ENCODE assay signal across 35 cellular contexts in the genomic region with DNA sequence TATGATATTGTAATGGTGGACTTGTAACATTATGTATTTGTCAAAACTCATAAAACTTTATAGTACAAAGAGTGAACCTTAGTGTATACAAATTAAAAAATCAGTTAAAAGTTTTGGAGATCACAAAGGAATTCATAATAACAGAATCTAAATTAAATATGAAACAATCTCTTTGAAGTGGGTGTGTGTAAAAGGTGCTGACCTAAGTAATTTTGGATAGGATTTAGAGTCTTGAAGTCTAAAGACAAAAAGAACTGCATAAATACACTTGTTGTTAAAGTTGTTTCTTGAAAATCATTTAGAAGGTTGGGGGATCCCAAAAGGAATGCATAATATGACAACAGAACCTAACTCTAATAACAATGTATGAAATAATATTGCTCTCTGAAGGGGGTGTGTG.
"Had no signal": no experiment of that assay in that cellular context is flagged by ENCODE, and none has a peak within 500 bp of the region (broad histone marks: within the 10 kb centered on the region; RNA-seq: fewer than 3 reads in every experiment).

No MANE protein-coding gene starts in this region.

- H3K36me3 ChIP-seq: adrenal gland, brain microvascular endothelial cell, breast epithelium had no signal

- DNase-seq: activated B cell treated with CpG ODN at 0.5 μM for 24 hours; activated CD4-positive, alpha-beta memory T cell treated with anti-CD3 and anti-CD28 coated beads for 36 hours; activated CD4-positive, alpha-beta T cell treated with anti-CD3 and anti-CD28 coated beads for 4 hours; activated CD4-positive, alpha-beta T cell treated with anti-CD3 and anti-CD28 coated beads, Interleukin-2, amount 10 ng/mL, durations not matched to agents 24 days and 14 days; activated CD4-positive, alpha-beta T cell treated with anti-CD3 and anti-CD28 coated beads, Interleukin-2, amount 50 U/mL, for 1 hour; activated CD4-positive, alpha-beta T cell treated with anti-CD3 and anti-CD28 coated beads, Interleukin-2, amount 50 U/mL, for 4 hours; activated CD4-positive, CD25-positive, alpha-beta regulatory T cell treated with anti-CD3 and anti-CD28 coated beads, Interleukin-2, amount 50 U/mL, for 72 hours; activated CD8-positive, alpha-beta memory T cell treated with anti-CD3 and anti-CD28 coated beads, Interleukin-2, amount 50 U/mL, for 4 hours; activated CD8-positive, alpha-beta T cell treated with anti-CD3 and anti-CD28 coated beads for 36 hours; activated effector memory CD4-positive, alpha-beta T cell treated with Interleukin-2 at 50 U/mL for 16 hours; activated gamma-delta T cell; activated naive CD4-positive, alpha-beta T cell treated with anti-CD3 and anti-CD28 coated beads, Interleukin-2, amount 10 ng/mL, durations not matched to agents 7 days and 5 days; activated naive CD4-positive, alpha-beta T cell treated with Interleukin-2 at 50 U/mL for 16 hours; activated T-cell treated with anti-CD3 and anti-CD28 coated beads for 4 hours; activated T-cell treated with anti-CD3 and anti-CD28 coated beads, Interleukin-2, amount 50 U/mL, for 1 hour; activated T-cell treated with anti-CD3 and anti-CD28 coated beads, Interleukin-2, amount 50 U/mL, for 4 hours; activated T-cell treated with anti-CD3 and anti-CD28 coated beads, Interleukin-2, amount 50 U/mL, for 72 hours; adrenal gland; amniotic stem cell; aorta; body of pancreas; brain microvascular endothelial cell; central memory CD4-positive, alpha-beta T cell; T-helper 2 cell; T-helper 9 cell had no signal

- FAIRE-seq: astrocyte, TTC549 had no signal

- H3K4me1 Mint-ChIP-seq: activated B cell treated with CpG ODN at 0.5 μM for 24 hours; activated CD4-positive, alpha-beta T cell treated with anti-CD3 and anti-CD28 coated beads, Interleukin-2, amount 10 ng/mL, durations not matched to agents 24 days and 14 days; activated naive CD4-positive, alpha-beta T cell treated with anti-CD3 and anti-CD28 coated beads, Interleukin-2, amount 10 ng/mL, durations not matched to agents 7 days and 5 days; activated naive CD4-positive, alpha-beta T cell treated with anti-CD3 and anti-CD28 coated beads, Interleukin-2, amount 50 U/mL, for 24 hours; activated T-helper 17 cell treated with anti-CD3 and anti-CD28 coated beads, Interleukin-2, amount 50 U/mL, for 72 hours had no signal

- H3K27me3 Mint-ChIP-seq: activated B cell treated with CpG ODN at 0.5 μM for 24 hours; activated CD4-positive, alpha-beta memory T cell treated with anti-CD3 and anti-CD28 coated beads for 36 hours; activated CD4-positive, alpha-beta T cell treated with anti-CD3 and anti-CD28 coated beads, Interleukin-2, amount 10 ng/mL, durations not matched to agents 24 days and 14 days; activated CD8-positive, alpha-beta T cell treated with anti-CD3 and anti-CD28 coated beads for 36 hours; activated naive CD4-positive, alpha-beta T cell treated with anti-CD3 and anti-CD28 coated beads, Interleukin-2, amount 10 ng/mL, durations not matched to agents 7 days and 5 days; activated naive CD4-positive, alpha-beta T cell treated with anti-CD3 and anti-CD28 coated beads, Interleukin-2, amount 50 U/mL, for 24 hours; activated naive CD8-positive, alpha-beta T cell; activated T-helper 17 cell treated with anti-CD3 and anti-CD28 coated beads, Interleukin-2, amount 50 U/mL, for 72 hours had no signal

- H3K4me3 Mint-ChIP-seq: activated B cell treated with CpG ODN at 0.5 μM for 24 hours; activated CD4-positive, alpha-beta memory T cell treated with anti-CD3 and anti-CD28 coated beads for 36 hours; activated CD4-positive, alpha-beta T cell treated with anti-CD3 and anti-CD28 coated beads, Interleukin-2, amount 10 ng/mL, durations not matched to agents 24 days and 14 days; activated CD8-positive, alpha-beta T cell treated with anti-CD3 and anti-CD28 coated beads for 36 hours; activated naive CD4-positive, alpha-beta T cell treated with anti-CD3 and anti-CD28 coated beads, Interleukin-2, amount 10 ng/mL, durations not matched to agents 7 days and 5 days; activated naive CD4-positive, alpha-beta T cell treated with anti-CD3 and anti-CD28 coated beads, Interleukin-2, amount 50 U/mL, for 24 hours; activated naive CD8-positive, alpha-beta T cell; activated T-cell treated with anti-CD3 and anti-CD28 coated beads, Interleukin-2, amount 50 U/mL, for 4 hours; activated T-cell treated with anti-CD3 and anti-CD28 coated beads, Interleukin-2, amount 50 U/mL, for 72 hours; activated T-helper 1 cell treated with anti-CD3 and anti-CD28 coated beads, Interleukin-12 subunit alpha, Interleukin-12 subunit beta, Interleukin-2, Interleukin-4 antibody, amounts not matched to agents 30 ng/mL and 10 ng/mL and 1 ng/mL, durations not matched to agents 14 hours and 24 hours and 36 hours; activated T-helper 17 cell treated with anti-CD3 and anti-CD28 coated beads, Interleukin-2, amount 50 U/mL, for 72 hours; T-helper 1 cell treated with Interleukin-12 subunit alpha and Interleukin-12 subunit beta and Interleukin-4 antibody, amounts not matched to agents 30 μg/mL and 1 μg/mL, for 36 hours; T-helper 2 cell treated with Interferon-gamma antibody and Interleukin-4, amounts not matched to agents 5 μg/mL and 100 μg/mL, for 36 hours had no signal

- H3K4me1 ChIP-seq: adrenal gland, body of pancreas, breast epithelium had no signal

- H3K9me3 ChIP-seq: adrenal gland, body of pancreas had no signal

- ATAC-seq: activated CD8-positive, alpha-beta T cell treated with anti-CD3 and anti-CD28 coated beads for 36 hours; activated T-cell treated with anti-CD3 and anti-CD28 coated beads, Interleukin-2, amount 50 U/mL, for 4 hours; activated T-cell treated with anti-CD3 and anti-CD28 coated beads, Interleukin-2, amount 50 U/mL, for 72 hours; activated T-helper 17 cell treated with anti-CD3 and anti-CD28 coated beads, Interleukin-2, amount 50 U/mL, for 72 hours; body of pancreas had no signal

- H3K4me3 ChIP-seq: adrenal gland, body of pancreas, breast epithelium had no signal

- H3K27ac Mint-ChIP-seq: activated B cell treated with CpG ODN at 0.5 μM for 24 hours; activated CD4-positive, alpha-beta memory T cell treated with anti-CD3 and anti-CD28 coated beads for 36 hours; activated CD4-positive, alpha-beta T cell treated with anti-CD3 and anti-CD28 coated beads, Interleukin-2, amount 10 ng/mL, durations not matched to agents 24 days and 14 days; activated CD8-positive, alpha-beta T cell treated with anti-CD3 and anti-CD28 coated beads for 36 hours; activated naive CD4-positive, alpha-beta T cell treated with anti-CD3 and anti-CD28 coated beads, Interleukin-2, amount 10 ng/mL, durations not matched to agents 7 days and 5 days; activated naive CD4-positive, alpha-beta T cell treated with anti-CD3 and anti-CD28 coated beads, Interleukin-2, amount 50 U/mL, for 24 hours; activated naive CD8-positive, alpha-beta T cell; activated T-cell treated with anti-CD3 and anti-CD28 coated beads, Interleukin-2, amount 50 U/mL, for 72 hours; activated T-helper 1 cell treated with anti-CD3 and anti-CD28 coated beads, Interleukin-12 subunit alpha, Interleukin-12 subunit beta, Interleukin-2, Interleukin-4 antibody, amounts not matched to agents 30 ng/mL and 10 ng/mL and 1 ng/mL, durations not matched to agents 14 hours and 24 hours and 36 hours; activated T-helper 17 cell treated with anti-CD3 and anti-CD28 coated beads, Interleukin-2, amount 50 U/mL, for 72 hours; T-helper 1 cell treated with Interleukin-12 subunit alpha and Interleukin-12 subunit beta and Interleukin-4 antibody, amounts not matched to agents 30 μg/mL and 1 μg/mL, for 36 hours; T-helper 2 cell treated with Interferon-gamma antibody and Interleukin-4, amounts not matched to agents 5 μg/mL and 100 μg/mL, for 36 hours had no signal

- H3K36me3 Mint-ChIP-seq: activated CD4-positive, alpha-beta memory T cell treated with anti-CD3 and anti-CD28 coated beads for 36 hours; activated naive CD4-positive, alpha-beta T cell treated with anti-CD3 and anti-CD28 coated beads, Interleukin-2, amount 10 ng/mL, durations not matched to agents 7 days and 5 days; activated naive CD4-positive, alpha-beta T cell treated with anti-CD3 and anti-CD28 coated beads, Interleukin-2, amount 50 U/mL, for 24 hours; activated naive CD8-positive, alpha-beta T cell had no signal

- H3K27me3 ChIP-seq: adrenal gland, body of pancreas, brain microvascular endothelial cell, breast epithelium had no signal

- H3K27ac ChIP-seq: adrenal gland, body of pancreas, brain microvascular endothelial cell, breast epithelium, VCaP had no signal

- H3K9me3 Mint-ChIP-seq: activated CD4-positive, alpha-beta T cell treated with anti-CD3 and anti-CD28 coated beads, Interleukin-2, amount 10 ng/mL, durations not matched to agents 24 days and 14 days; activated naive CD4-positive, alpha-beta T cell treated with anti-CD3 and anti-CD28 coated beads, Interleukin-2, amount 50 U/mL, for 24 hours had no signal
